In the genomic region with DNA sequence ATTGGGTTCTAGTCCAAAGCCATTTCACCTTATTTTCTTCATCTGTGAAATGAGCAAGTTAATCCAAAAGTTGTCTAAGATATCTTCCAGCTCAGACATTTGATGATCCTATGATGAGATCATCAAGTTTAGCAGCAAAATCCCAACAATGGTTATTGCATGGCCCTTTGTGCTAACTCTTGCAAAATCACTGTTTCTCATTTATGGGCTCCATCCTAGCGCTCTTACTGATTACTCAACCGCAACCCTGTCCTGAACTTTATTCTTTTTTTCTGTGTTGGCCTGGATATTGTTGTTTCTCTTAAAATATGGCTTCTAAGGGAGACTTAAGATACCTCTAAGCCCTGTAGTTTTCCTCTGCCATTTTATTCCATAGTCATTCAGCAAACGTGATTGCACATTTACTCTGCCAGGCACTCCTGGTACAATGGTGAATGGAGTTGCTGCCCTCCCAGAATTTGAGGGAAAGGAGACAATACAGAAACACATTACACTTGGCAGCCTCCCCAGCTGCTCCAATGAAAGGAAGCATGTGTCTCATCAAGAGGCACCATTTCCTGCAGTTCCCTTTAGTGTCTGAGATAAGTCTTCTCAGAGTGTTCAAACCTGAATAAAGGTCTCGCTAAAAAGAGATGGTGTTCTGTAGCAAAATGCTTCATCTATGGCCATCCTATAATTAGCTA, we compare ENCODE assay signal across 8 cellular contexts. TPM values are rescaled to one million over a fixed set of nuclear protein-coding genes. Genes with fewer than 3 reads are reported as not detected.
A peak's percentile ranks its signal among the peaks of the same experiment; 100 is the strongest.
DNase-seq lines count a peak whose midpoint lies in the region; ATAC-seq and TF ChIP-seq lines count a peak whose summit lies in the region.
"Had no signal": no experiment of that assay in that cellular context is flagged by ENCODE, and none has a peak within 500 bp of the region (broad histone marks: within the 10 kb centered on the region; RNA-seq: fewer than 3 reads in every experiment).

No MANE protein-coding gene starts in this region.

- peak overlapping the region; percentile 88 for H3K27ac ChIP-seq in brain microvascular endothelial cell
- H3K27ac ChIP-seq in temporal lobe (ENCODE audit: low read depth, low read length), result peak overlapping the region; percentile 59

- no peak for ATAC-seq in HG03439 (IDR thresholded peaks at IDR 0.05; ENCODE audit: unreplicated experiment)
- no peak for ATAC-seq in GM19324 (IDR thresholded peaks at IDR 0.05; ENCODE audit: low FRiP score, unreplicated experiment)
- ATAC-seq: Panc1 had no signal

- no peaks in the 10 kb centered on the region for H3K27me3 ChIP-seq in brain microvascular endothelial cell (replicated peaks)

- no peaks in the 10 kb centered on the region for H3K36me3 ChIP-seq in brain microvascular endothelial cell (replicated peaks)

- peak; percentile 37 to 42 for DNase-seq in Kasumi-1 (lab: John Stamatoyannopoulos, UW)
- peak; percentile 82 for DNase-seq in brain microvascular endothelial cell
- DNase-seq in hippocampal formation (lab: John Stamatoyannopoulos, UW), result peak; percentile 71 to 75
- no peak for DNase-seq in ureter (ENCODE audit: low spot score)

- in situ Hi-C loops in brain microvascular endothelial cell (cut with HindIII; ENCODE audit: low pct_ligation_motif_present, low sequenced_read_pairs), result no loop called here

- H3K4me3 ChIP-seq in brain microvascular endothelial cell (ENCODE audit: low read depth, low read length), result no peak overlapping the region

- TF ChIP-seq CTCF in brain microvascular endothelial cell (IDR thresholded peaks at IDR 0.05; ENCODE audit: low read depth, low read length, missing control alignments), result no peak

RNA-seq across cellular contexts. Expression of gene GXYLT2, which starts 4.4 kb away (rescaled TPM):
- 4.7 TPM for total RNA-seq in temporal lobe
- 3.6 TPM for total RNA-seq in ureter

RNA-seq across cellular contexts. Expression of gene SHQ1, which starts 44.0 kb away (rescaled TPM):
- total RNA-seq in temporal lobe (13.3 TPM), ureter (31.4 TPM)
